13 cellular contexts compared by ENCODE assay signal in genomic region chr3:149333518-149333859, GRCh38. TPM values are rescaled to one million over a fixed set of nuclear protein-coding genes. Genes with fewer than 3 reads are reported as not detected.
A peak's percentile ranks its signal among the peaks of the same experiment; 100 is the strongest.
DNase-seq lines count a peak whose midpoint lies in the region; ATAC-seq and TF ChIP-seq lines count a peak whose summit lies in the region.
"Had no signal": no experiment of that assay in that cellular context is flagged by ENCODE, and none has a peak within 500 bp of the region (broad histone marks: within the 10 kb centered on the region; RNA-seq: fewer than 3 reads in every experiment).

Gene TM4SF18, minus strand, starts transcription at chr3:149333636. Its CDS starts 254 bp downstream, at chr3:149333382.

- peak in 4 of 8 donors; percentile 30 to 41 (median 33) for ATAC-seq in heart right ventricle
- ATAC-seq in omental fat pad (ENCODE audit: low FRiP score): no peak
- ATAC-seq in GM18870 (IDR thresholded peaks at IDR 0.05; ENCODE audit: unreplicated experiment): no peak
- no peak for ATAC-seq in GM18517 (IDR thresholded peaks at IDR 0.05; ENCODE audit: unreplicated experiment)
- no peak for ATAC-seq in HG03135 (IDR thresholded peaks at IDR 0.05; ENCODE audit: unreplicated experiment)
- ATAC-seq: activated T-helper 17 cell treated with anti-CD3 and anti-CD28 coated beads, Interleukin-2, amount 50 U/mL, for 72 hours; foreskin keratinocyte had no signal

- H3K36me3 ChIP-seq in adrenal gland (replicated peaks in 1 of 2) (no peaks in the 10 kb centered on the region), heart right ventricle (peaks cover 0 to 4% (median 0%) of the 10 kb centered on the region in 9 donors)

- intact Hi-C loops in adrenal gland (cut with DNase I) (no loop called here), heart right ventricle (cut with DNase I) (loop anchor here in 1 of 10 donors (5.0 kb wide), 1 partner anchor 44 kb away; the partner anchor contains the start of gene TM4SF1)

- H3K27me3 ChIP-seq in adrenal gland: no peaks in the 10 kb centered on the region
- H3K27me3 ChIP-seq in heart right ventricle: no peaks in the 10 kb centered on the region
- H3K27me3 ChIP-seq: foreskin keratinocyte had no signal

- peak; percentile 35 for DNase-seq in ACHN
- DNase-seq in adrenal gland: no peak
- DNase-seq in heart right ventricle: no peak
- no peak for DNase-seq in omental fat pad (ENCODE audit: low spot score)
- no peak for DNase-seq in SK-N-DZ (ENCODE audit: low spot score)
- DNase-seq: activated B cell treated with CpG ODN at 0.5 μM for 24 hours; foreskin keratinocyte; RPMI8226; stimulated activated naive CD4-positive, alpha-beta T cell treated with Interleukin-2 at 50 U/mL for 16 hours had no signal

- no peak for TF ChIP-seq POLR2A in adrenal gland (IDR thresholded peaks at IDR 0.05)

- H3K4me3 ChIP-seq in adrenal gland (peak within 1 kb of the TSS in 1 of 4 donors; percentile 32), heart right ventricle (peak within 1 kb of the TSS in 9 of 10 donors; percentile 8 to 55 (median 40))

- no peaks in the 10 kb centered on the region for H3K9me3 ChIP-seq in adrenal gland (replicated peaks in 1 of 3)
- no peaks in the 10 kb centered on the region for H3K9me3 ChIP-seq in heart right ventricle

- H3K27ac ChIP-seq in adrenal gland: peak within 1 kb of the TSS in 2 of 5 donors; percentile 9 to 71
- peak within 1 kb of the TSS; percentile 43 to 85 (median 72) for H3K27ac ChIP-seq in heart right ventricle
- H3K27ac ChIP-seq: foreskin keratinocyte had no signal

- H3K4me1 ChIP-seq in adrenal gland (replicated peaks in 1 of 2) (no peaks in the 10 kb centered on the region), heart right ventricle (peaks cover 0 to 34% (median 5%) of the 10 kb centered on the region in 9 donors)
- H3K4me1 ChIP-seq: foreskin keratinocyte had no signal

- in situ Hi-C loops in ACHN (cut with HindIII; ENCODE audit: low pct_ligation_motif_present, low pct_unique_long_range_greater_than_20kb, low sequenced_read_pairs): no loop called here

- WGBS in adrenal gland, 4 donors: 47 to 54% (median 52%) methylated on average over 5 of the region's 5 CpGs
- WGBS in heart right ventricle, 2 donors: 44 to 56% methylated on average over 5 of the region's 5 CpGs

- TF ChIP-seq CTCF in adrenal gland (IDR thresholded peaks at IDR 0.05) (no peak), heart right ventricle (IDR thresholded peaks at IDR 0.05) (no peak), omental fat pad (IDR thresholded peaks at IDR 0.05) (no peak)

RNA-seq across cellular contexts. Expression of gene TM4SF18, which starts in this region (rescaled TPM):
- total RNA-seq in adrenal gland: 10 to 100 TPM in 7 of 8 donors, 1 to 10 TPM in 1; 8.3 to 24.9 (median 13.7) TPM
- 10 to 100 TPM in 1 of 3 donors, 1 to 10 TPM in 2; 2.4 to 14.7 (median 4.3) TPM for polyA plus RNA-seq in adrenal gland
- 10 to 100 TPM in 6 of 10 donors, 1 to 10 TPM in 4; 4.1 to 21.2 (median 10.3) TPM for total RNA-seq in heart right ventricle
- polyA plus RNA-seq in heart right ventricle: 1 to 10 TPM; 6.0 TPM
- 10 to 100 TPM; 11.3 to 81.5 (median 20.5) TPM for total RNA-seq in omental fat pad
- not detected in 2 replicates for polyA plus RNA-seq in SK-N-DZ (2014; cell fraction: cytosol; rRNA removed)
- not detected in 2 replicates for polyA plus RNA-seq in SK-N-DZ (2014; cell fraction: nucleus; rRNA removed)
- total RNA-seq: activated B cell treated with CpG ODN at 0.5 μM for 24 hours; activated T-helper 17 cell treated with anti-CD3 and anti-CD28 coated beads, Interleukin-2, amount 50 U/mL, for 72 hours; foreskin keratinocyte had no signal
- polyA plus RNA-seq: foreskin keratinocyte had no signal
